In the genomic region with DNA sequence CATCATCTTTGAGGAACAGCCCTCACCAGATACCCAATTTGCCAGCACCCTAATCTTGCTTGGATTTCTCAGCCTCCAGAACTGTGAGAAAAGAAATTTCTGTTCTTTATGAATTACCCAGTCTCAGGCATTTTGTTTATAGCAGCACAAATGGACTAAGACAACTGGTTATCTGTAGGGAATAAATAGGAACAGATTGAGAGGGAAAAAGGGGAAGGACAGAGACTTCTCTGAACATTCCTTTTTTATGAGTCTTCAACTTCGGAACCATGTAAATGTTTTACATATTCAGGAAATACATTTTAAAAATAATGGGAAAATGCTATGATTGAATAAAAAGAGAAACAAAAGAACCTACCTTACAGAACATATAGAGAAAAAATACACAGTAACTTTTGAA, we compare ENCODE assay signal across 1 cellular context.
TF ChIP-seq lines count a peak whose summit lies in the region.

No MANE protein-coding gene starts in this region.

TF ChIP-seq in A549, 52 proteins besides CTCF, POLR2A, EP300 and RAD21 (continued from another document):
- no peak for TF ChIP-seq RCOR1 (IDR thresholded peaks at IDR 0.05; ENCODE audit: low read depth, low read length)
